11 cellular contexts compared by ENCODE assay signal in genomic region chr15:44753345-44753744, GRCh38. TPM values are rescaled to one million over a fixed set of nuclear protein-coding genes. Genes with fewer than 3 reads are reported as not detected.
"Had no signal": no experiment of that assay in that cellular context is flagged by ENCODE, and none has a peak within 500 bp of the region (broad histone marks: within the 10 kb centered on the region; RNA-seq: fewer than 3 reads in every experiment).

No MANE protein-coding gene starts in this region.

- H3K4me3 ChIP-seq: GM23248, GM23338, HAP-1 had no signal

- H3K4me1 ChIP-seq: HAP-1 had no signal

- ATAC-seq: GM23338, HCT116 had no signal

- H3K4me2 ChIP-seq: GM23338 had no signal

- H3K9ac ChIP-seq: GM23248 had no signal

- FAIRE-seq: H1, H54 had no signal

- DNase-seq: GM23248, GOT3, H7, H9, HCEC 1CT, HFFc6 had no signal

- H2AFZ ChIP-seq: GM23248, GM23338 had no signal

- H3K36me3 ChIP-seq: HAP-1 had no signal

- H3K27ac ChIP-seq: GM23248 had no signal

- H3K9me3 ChIP-seq: HAP-1 had no signal

RNA-seq across cellular contexts. Expression of gene PATL2, which starts 42.2 kb away (rescaled TPM):
- total RNA-seq: GM23248, GM23338 had no signal
